Comparison of ENCODE assay signal across 9 cellular contexts in genomic region chr21:15058718-15059316, GRCh38. TPM values are rescaled to one million over a fixed set of nuclear protein-coding genes. Genes with fewer than 3 reads are reported as not detected.
A peak's percentile ranks its signal among the peaks of the same experiment; 100 is the strongest.
DNase-seq lines count a peak whose midpoint lies in the region; ATAC-seq, FAIRE-seq and TF ChIP-seq lines count a peak whose summit lies in the region.
"Had no signal": no experiment of that assay in that cellular context is flagged by ENCODE, and none has a peak within 500 bp of the region (broad histone marks: within the 10 kb centered on the region; RNA-seq: fewer than 3 reads in every experiment).

No MANE protein-coding gene starts in this region.

- peaks cover 62% of the 10 kb centered on the region for H3K4me1 ChIP-seq in CD8-positive, alpha-beta T cell (ENCODE audit: insufficient read depth, low read length)
- H3K4me1 ChIP-seq in astrocyte (ENCODE audit: insufficient read depth, low read length), result peaks cover 40% of the 10 kb centered on the region

- peaks cover 89% of the 10 kb centered on the region for H4K20me1 ChIP-seq in astrocyte (ENCODE audit: insufficient read depth, low read length)

- ATAC-seq in CD8-positive, alpha-beta T cell, result no peak
- ATAC-seq in HG02852 (IDR thresholded peaks at IDR 0.05; ENCODE audit: unreplicated experiment), result peak; percentile 30

- peak overlapping the region; percentile 48 for H3K4me3 Mint-ChIP-seq in CD8-positive, alpha-beta T cell
- peak overlapping the region; percentile 67 for H3K4me3 Mint-ChIP-seq in astrocyte (ENCODE audit: unreplicated experiment)

- no peaks in the 10 kb centered on the region for H3K9me3 Mint-ChIP-seq in CD8-positive, alpha-beta T cell
- H3K9me3 Mint-ChIP-seq in astrocyte (ENCODE audit: unreplicated experiment), result no peaks in the 10 kb centered on the region

- no peak overlapping the region for H3K4me3 ChIP-seq in CD8-positive, alpha-beta T cell (ENCODE audit: low read depth, low read length)
- H3K4me3 ChIP-seq in astrocyte (ENCODE audit: insufficient read depth, low read depth, low read length), result peak overlapping the region; percentile 44

- TF ChIP-seq CTCF in CD8-positive, alpha-beta T cell (IDR thresholded peaks at IDR 0.05), result no peak
- TF ChIP-seq CTCF in astrocyte (IDR thresholded peaks at IDR 0.05; ENCODE audit: insufficient read depth, low read depth, low read length) (no peak), D721Med (IDR thresholded peaks at IDR 0.05; ENCODE audit: insufficient read depth, missing control alignments) (no peak), GM13977 (IDR thresholded peaks at IDR 0.05; ENCODE audit: extremely low read depth, insufficient read depth, missing control alignments) (no peak)

- H3K36me3 Mint-ChIP-seq in CD8-positive, alpha-beta T cell, result peaks cover 2% of the 10 kb centered on the region
- H3K36me3 Mint-ChIP-seq in astrocyte (ENCODE audit: low read depth, unreplicated experiment), result no peaks in the 10 kb centered on the region

- H3K27ac ChIP-seq in CD8-positive, alpha-beta T cell (ENCODE audit: low read depth, low read length), result no peak overlapping the region
- peak overlapping the region; percentile 59 for H3K27ac ChIP-seq in astrocyte (ENCODE audit: low read depth, low read length)

- DNase-seq in CD8-positive, alpha-beta T cell, result no peak
- DNase-seq in astrocyte (ENCODE audit: low read depth) (peak; percentile 69), myocyte (ENCODE audit: low read depth) (peak; percentile 42), D721Med (ENCODE audit: insufficient read length, low spot score) (no peak), GM13977 (ENCODE audit: low spot score) (no peak), SKM-1 (lab: John Stamatoyannopoulos, UW; ENCODE audit: unreplicated experiment) (no peak), NCI-H1105 treated with DMSO at 0.1 percent for 48 hours (lab: John Stamatoyannopoulos, UW) (no peak)

- H3K27ac Mint-ChIP-seq in CD8-positive, alpha-beta T cell, result peak overlapping the region; percentile 33
- peak overlapping the region; percentile 82 for H3K27ac Mint-ChIP-seq in astrocyte (ENCODE audit: unreplicated experiment)

- H3K9ac ChIP-seq in astrocyte (ENCODE audit: low read length), result peak overlapping the region; percentile 54

- intact Hi-C loops in CD8-positive, alpha-beta T cell (cut with DNase I, micrococcal nuclease), result no loop called here

- H2AFZ ChIP-seq in astrocyte (ENCODE audit: low read depth, low read length), result no peak overlapping the region

- POLR2A ChIA-PET in CD8-positive, alpha-beta T cell (lab: Charles Lee), result interaction anchor here (0.7 kb wide), 1 partner anchor 10 kb away, joined by 3 read pairs; no protein-coding TSS in a partner anchor

- CTCF ChIA-PET in CD8-positive, alpha-beta T cell (lab: Charles Lee), result interaction anchor here (0.7 to 1.6 kb wide), 2 partner anchors 9 to 424 kb away, joined by 3 to 4 read pairs; no protein-coding TSS in a partner anchor

- H3K4me2 ChIP-seq in astrocyte (ENCODE audit: low read length), result peak overlapping the region; percentile 81

- H3K4me1 Mint-ChIP-seq in CD8-positive, alpha-beta T cell (ENCODE audit: low read depth), result peaks cover 90% of the 10 kb centered on the region
- H3K4me1 Mint-ChIP-seq in astrocyte (ENCODE audit: low read depth, unreplicated experiment), result peaks cover 55% of the 10 kb centered on the region

- in situ Hi-C loops in GM13977 (cut with MboI; ENCODE audit: low pct_unique_long_range_greater_than_20kb, low sequenced_read_pairs, unreplicated experiment), result no loop called here

- H3K27me3 ChIP-seq in CD8-positive, alpha-beta T cell (ENCODE audit: insufficient read depth, low read length), result no peaks in the 10 kb centered on the region
- H3K27me3 ChIP-seq in astrocyte (ENCODE audit: insufficient read depth, low read length), result no peaks in the 10 kb centered on the region

- peak; percentile 56 for FAIRE-seq in astrocyte (lab: Jason Lieb, UNC)
- FAIRE-seq in D721Med (lab: Jason Lieb, UNC), result no peak
- FAIRE-seq: H1 had no signal

- H3K36me3 ChIP-seq in CD8-positive, alpha-beta T cell (ENCODE audit: insufficient read depth, low read length), result no peaks in the 10 kb centered on the region
- H3K36me3 ChIP-seq in astrocyte (ENCODE audit: insufficient read depth, low read length), result no peaks in the 10 kb centered on the region

- no peaks in the 10 kb centered on the region for H3K9me3 ChIP-seq in CD8-positive, alpha-beta T cell (ENCODE audit: low read length)
- no peaks in the 10 kb centered on the region for H3K9me3 ChIP-seq in astrocyte (ENCODE audit: insufficient read depth, low read depth, low read length)

- H3K79me2 ChIP-seq in astrocyte (ENCODE audit: insufficient read depth, low read length), result peaks cover 100% of the 10 kb centered on the region

- no peaks in the 10 kb centered on the region for H3K27me3 Mint-ChIP-seq in CD8-positive, alpha-beta T cell (ENCODE audit: low read depth)
- H3K27me3 Mint-ChIP-seq in astrocyte (ENCODE audit: low read depth, unreplicated experiment), result no peaks in the 10 kb centered on the region

RNA-seq across cellular contexts. Expression of gene NRIP1, which starts 6.0 kb away (rescaled TPM):
- 10 to 100 TPM; 62.4 to 64.3 TPM for total RNA-seq in CD8-positive, alpha-beta T cell
- total RNA-seq in astrocyte (46.7 and 55.5 TPM in 2 replicates), myocyte (29.0 and 37.3 TPM in 2 replicates)
- polyA plus RNA-seq in myocyte (2012), result 4.5 TPM

Comparison
In these comparisons a context has a peak if more than half of its experiments do, and no peak if none do; other contexts are left out.
1. DNase-seq: peak in astrocyte (single experiment) and myocyte (single experiment); none in CD8-positive, alpha-beta T cell (0 of 7), D721Med (single experiment), GM13977 (single experiment), SKM-1 (single experiment) and NCI-H1105 treated with DMSO at 0.1 percent for 48 hours (single experiment).